1 cellular context compared by ENCODE assay signal in the genomic region with DNA sequence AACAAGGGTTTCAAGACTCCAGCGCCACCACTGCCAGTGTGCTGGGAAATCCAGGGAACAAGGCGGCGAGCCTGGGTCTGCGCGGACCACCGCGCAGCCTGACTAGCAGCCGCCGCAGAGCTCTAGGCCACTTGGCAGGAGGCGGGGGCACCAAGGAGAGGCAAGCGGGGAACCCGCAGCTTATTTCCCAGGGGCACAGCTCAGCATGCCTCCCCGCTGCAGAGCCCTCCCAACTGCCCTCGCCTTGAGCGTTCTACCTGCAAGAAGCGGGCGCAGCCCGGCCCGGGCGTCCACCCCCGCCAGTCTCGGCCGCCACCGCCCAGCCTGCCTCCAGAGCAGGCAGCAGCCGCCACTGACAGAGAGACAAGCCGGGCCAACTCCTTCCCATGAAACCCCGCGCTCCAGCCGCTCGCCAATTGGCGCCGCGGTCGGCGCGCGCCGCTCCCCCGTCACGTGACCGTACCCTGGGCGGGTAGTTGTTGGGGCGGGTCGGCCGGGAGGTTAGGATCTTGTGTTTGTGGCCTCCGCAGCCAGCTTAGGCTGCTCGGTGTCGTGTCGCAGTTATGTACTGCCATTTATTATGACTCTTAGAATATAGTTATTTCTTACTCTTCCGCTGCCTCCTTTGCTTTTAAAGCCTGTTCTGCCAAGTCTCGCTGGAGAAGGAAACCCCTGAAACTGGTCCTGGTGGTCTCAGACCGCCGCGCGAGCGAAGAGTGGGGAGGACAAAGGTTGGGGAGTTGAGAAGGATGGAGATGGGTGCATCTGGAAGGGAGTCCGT.
TF ChIP-seq lines count a peak whose summit lies in the region.

A gene with protein sequence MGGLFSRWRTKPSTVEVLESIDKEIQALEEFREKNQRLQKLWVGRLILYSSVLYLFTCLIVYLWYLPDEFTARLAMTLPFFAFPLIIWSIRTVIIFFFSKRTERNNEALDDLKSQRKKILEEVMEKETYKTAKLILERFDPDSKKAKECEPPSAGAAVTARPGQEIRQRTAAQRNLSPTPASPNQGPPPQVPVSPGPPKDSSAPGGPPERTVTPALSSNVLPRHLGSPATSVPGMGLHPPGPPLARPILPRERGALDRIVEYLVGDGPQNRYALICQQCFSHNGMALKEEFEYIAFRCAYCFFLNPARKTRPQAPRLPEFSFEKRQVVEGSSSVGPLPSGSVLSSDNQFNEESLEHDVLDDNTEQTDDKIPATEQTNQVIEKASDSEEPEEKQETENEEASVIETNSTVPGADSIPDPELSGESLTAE (minus strand): TSS at position 365 of the 781 bp plus-strand sequence. CDS start 6,683 bp downstream, outside the sequence.

TF ChIP-seq in HepG2, 621 proteins besides CTCF, POLR2A, EP300 and RAD21 (continued from another document and continues in another):
- TF ChIP-seq, protein P1, sequence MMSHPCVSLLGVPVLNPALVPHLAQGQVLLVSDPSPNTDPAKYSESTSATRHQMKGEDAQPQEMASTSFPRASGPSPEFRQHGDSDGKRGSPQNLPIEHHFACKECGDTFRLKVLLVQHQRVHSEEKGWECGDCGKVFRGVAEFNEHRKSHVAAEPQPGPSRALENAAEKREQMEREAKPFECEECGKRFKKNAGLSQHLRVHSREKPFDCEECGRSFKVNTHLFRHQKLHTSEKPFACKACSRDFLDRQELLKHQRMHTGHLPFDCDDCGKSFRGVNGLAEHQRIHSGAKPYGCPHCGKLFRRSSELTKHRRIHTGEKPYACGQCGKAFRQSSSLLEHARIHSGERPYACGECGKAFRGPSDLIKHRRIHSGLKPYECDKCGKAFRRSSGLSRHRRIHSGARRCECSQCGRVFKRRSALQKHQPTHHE (CRISPR knock-in tag; IDR thresholded peaks at IDR 0.05; ENCODE audit: borderline replicate concordance): peak; percentile 95
- TF ChIP-seq KDM2A (CRISPR knock-in tag; IDR thresholded peaks at IDR 0.05; ENCODE audit: borderline replicate concordance, low read depth) (peak; percentile 81; the same call in 1 of the 2 replicates), ZNF563 (CRISPR knock-in tag; IDR thresholded peaks at IDR 0.05) (peak; percentile 87; the same call in 1 of the 2 replicates), EHMT2 (IDR thresholded peaks at IDR 0.05; ENCODE audit: borderline replicate concordance, low read depth, low read length) (no peak), MXD4 (CRISPR knock-in tag; IDR thresholded peaks at IDR 0.05) (peak; percentile 62; the same call in 1 of the 2 replicates), ELF4 (CRISPR knock-in tag; IDR thresholded peaks at IDR 0.05; ENCODE audit: borderline replicate concordance) (peak; percentile 88; the same call in 1 of the 2 replicates), CEBPB (IDR thresholded peaks at IDR 0.05; ENCODE audit: borderline replicate concordance, low read depth, low read length) (no peak), ZNF883 (CRISPR knock-in tag; IDR thresholded peaks at IDR 0.05; ENCODE audit: not compliant biosample characterization) (peak; percentile 48), ELF1 (CRISPR knock-in tag; IDR thresholded peaks at IDR 0.05) (no peak; the same call in 1 of the 2 replicates), TFE3 (CRISPR knock-in tag; IDR thresholded peaks at IDR 0.05) (peak; percentile 93), ARNT2 (CRISPR knock-in tag; IDR thresholded peaks at IDR 0.05; ENCODE audit: low read depth) (peak; percentile 85), ZNF678 (CRISPR knock-in tag; IDR thresholded peaks at IDR 0.05) (0 out of 2 replicates have a peak, but pooled peaks have one; percentile 84), HOXA3 (CRISPR knock-in tag; IDR thresholded peaks at IDR 0.05) (peak; percentile 74), KLF15 (CRISPR knock-in tag; IDR thresholded peaks at IDR 0.05; ENCODE audit: borderline replicate concordance) (peak; percentile 90), ZSCAN22 (CRISPR knock-in tag; IDR thresholded peaks at IDR 0.05) (0 out of 2 replicates have a peak, but pooled peaks have one; percentile 50), YEATS2 (CRISPR knock-in tag; IDR thresholded peaks at IDR 0.05; ENCODE audit: borderline replicate concordance) (peak; percentile 91), SOX6 (IDR thresholded peaks at IDR 0.05) (no peak), SOX6 (CRISPR knock-in tag; IDR thresholded peaks at IDR 0.05) (peak; percentile 78; the same call in 1 of the 2 replicates), FOXK2 (IDR thresholded peaks at IDR 0.05) (peak; percentile 13; the same call in 1 of the 2 replicates), ZC3H4 (CRISPR knock-in tag; IDR thresholded peaks at IDR 0.05; ENCODE audit: borderline replicate concordance) (no peak), ZNF589 (CRISPR knock-in tag; conservative IDR thresholded peaks at IDR 0.05) (0 out of 2 replicates have a peak, but pooled peaks have one; percentile 65), ZNF747 (CRISPR knock-in tag; IDR thresholded peaks at IDR 0.05; ENCODE audit: borderline replicate concordance) (peak; percentile 84), ZNF605 (CRISPR knock-in tag; IDR thresholded peaks at IDR 0.05) (peak; percentile 83), ZNF451 (CRISPR knock-in tag; IDR thresholded peaks at IDR 0.05) (peak; percentile 46; the same call in 1 of the 2 replicates), CEBPG (CRISPR knock-in tag; IDR thresholded peaks at IDR 0.05) (0 out of 2 replicates have a peak, but pooled peaks have one; percentile 9), NFIC (IDR thresholded peaks at IDR 0.05; ENCODE audit: low read length) (no peak), ZNF609 (CRISPR knock-in tag; IDR thresholded peaks at IDR 0.05; ENCODE audit: borderline replicate concordance) (no peak)
- TF ChIP-seq, protein P2, sequence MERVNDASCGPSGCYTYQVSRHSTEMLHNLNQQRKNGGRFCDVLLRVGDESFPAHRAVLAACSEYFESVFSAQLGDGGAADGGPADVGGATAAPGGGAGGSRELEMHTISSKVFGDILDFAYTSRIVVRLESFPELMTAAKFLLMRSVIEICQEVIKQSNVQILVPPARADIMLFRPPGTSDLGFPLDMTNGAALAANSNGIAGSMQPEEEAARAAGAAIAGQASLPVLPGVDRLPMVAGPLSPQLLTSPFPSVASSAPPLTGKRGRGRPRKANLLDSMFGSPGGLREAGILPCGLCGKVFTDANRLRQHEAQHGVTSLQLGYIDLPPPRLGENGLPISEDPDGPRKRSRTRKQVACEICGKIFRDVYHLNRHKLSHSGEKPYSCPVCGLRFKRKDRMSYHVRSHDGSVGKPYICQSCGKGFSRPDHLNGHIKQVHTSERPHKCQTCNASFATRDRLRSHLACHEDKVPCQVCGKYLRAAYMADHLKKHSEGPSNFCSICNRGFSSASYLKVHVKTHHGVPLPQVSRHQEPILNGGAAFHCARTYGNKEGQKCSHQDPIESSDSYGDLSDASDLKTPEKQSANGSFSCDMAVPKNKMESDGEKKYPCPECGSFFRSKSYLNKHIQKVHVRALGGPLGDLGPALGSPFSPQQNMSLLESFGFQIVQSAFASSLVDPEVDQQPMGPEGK (CRISPR knock-in tag; IDR thresholded peaks at IDR 0.05): peak; percentile 69; the same call in 1 of the 2 replicates
- TF ChIP-seq, protein P3, sequence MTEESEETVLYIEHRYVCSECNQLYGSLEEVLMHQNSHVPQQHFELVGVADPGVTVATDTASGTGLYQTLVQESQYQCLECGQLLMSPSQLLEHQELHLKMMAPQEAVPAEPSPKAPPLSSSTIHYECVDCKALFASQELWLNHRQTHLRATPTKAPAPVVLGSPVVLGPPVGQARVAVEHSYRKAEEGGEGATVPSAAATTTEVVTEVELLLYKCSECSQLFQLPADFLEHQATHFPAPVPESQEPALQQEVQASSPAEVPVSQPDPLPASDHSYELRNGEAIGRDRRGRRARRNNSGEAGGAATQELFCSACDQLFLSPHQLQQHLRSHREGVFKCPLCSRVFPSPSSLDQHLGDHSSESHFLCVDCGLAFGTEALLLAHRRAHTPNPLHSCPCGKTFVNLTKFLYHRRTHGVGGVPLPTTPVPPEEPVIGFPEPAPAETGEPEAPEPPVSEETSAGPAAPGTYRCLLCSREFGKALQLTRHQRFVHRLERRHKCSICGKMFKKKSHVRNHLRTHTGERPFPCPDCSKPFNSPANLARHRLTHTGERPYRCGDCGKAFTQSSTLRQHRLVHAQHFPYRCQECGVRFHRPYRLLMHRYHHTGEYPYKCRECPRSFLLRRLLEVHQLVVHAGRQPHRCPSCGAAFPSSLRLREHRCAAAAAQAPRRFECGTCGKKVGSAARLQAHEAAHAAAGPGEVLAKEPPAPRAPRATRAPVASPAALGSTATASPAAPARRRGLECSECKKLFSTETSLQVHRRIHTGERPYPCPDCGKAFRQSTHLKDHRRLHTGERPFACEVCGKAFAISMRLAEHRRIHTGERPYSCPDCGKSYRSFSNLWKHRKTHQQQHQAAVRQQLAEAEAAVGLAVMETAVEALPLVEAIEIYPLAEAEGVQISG (CRISPR knock-in tag; IDR thresholded peaks at IDR 0.05): peak; percentile 86
- TF ChIP-seq, protein P4, sequence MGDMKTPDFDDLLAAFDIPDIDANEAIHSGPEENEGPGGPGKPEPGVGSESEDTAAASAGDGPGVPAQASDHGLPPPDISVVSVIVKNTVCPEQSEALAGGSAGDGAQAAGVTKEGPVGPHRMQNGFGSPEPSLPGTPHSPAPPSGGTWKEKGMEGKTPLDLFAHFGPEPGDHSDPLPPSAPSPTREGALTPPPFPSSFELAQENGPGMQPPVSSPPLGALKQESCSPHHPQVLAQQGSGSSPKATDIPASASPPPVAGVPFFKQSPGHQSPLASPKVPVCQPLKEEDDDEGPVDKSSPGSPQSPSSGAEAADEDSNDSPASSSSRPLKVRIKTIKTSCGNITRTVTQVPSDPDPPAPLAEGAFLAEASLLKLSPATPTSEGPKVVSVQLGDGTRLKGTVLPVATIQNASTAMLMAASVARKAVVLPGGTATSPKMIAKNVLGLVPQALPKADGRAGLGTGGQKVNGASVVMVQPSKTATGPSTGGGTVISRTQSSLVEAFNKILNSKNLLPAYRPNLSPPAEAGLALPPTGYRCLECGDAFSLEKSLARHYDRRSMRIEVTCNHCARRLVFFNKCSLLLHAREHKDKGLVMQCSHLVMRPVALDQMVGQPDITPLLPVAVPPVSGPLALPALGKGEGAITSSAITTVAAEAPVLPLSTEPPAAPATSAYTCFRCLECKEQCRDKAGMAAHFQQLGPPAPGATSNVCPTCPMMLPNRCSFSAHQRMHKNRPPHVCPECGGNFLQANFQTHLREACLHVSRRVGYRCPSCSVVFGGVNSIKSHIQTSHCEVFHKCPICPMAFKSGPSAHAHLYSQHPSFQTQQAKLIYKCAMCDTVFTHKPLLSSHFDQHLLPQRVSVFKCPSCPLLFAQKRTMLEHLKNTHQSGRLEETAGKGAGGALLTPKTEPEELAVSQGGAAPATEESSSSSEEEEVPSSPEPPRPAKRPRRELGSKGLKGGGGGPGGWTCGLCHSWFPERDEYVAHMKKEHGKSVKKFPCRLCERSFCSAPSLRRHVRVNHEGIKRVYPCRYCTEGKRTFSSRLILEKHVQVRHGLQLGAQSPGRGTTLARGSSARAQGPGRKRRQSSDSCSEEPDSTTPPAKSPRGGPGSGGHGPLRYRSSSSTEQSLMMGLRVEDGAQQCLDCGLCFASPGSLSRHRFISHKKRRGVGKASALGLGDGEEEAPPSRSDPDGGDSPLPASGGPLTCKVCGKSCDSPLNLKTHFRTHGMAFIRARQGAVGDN (CRISPR knock-in tag; IDR thresholded peaks at IDR 0.05): peak; percentile 97
